In genomic region chr1:34984435-34985062, GRCh38 we compare ENCODE assay signal across 8 cellular contexts. TPM values are rescaled to one million over a fixed set of nuclear protein-coding genes. Genes with fewer than 3 reads are reported as not detected.
DNase-seq lines count a peak whose midpoint lies in the region; ATAC-seq, FAIRE-seq and TF ChIP-seq lines count a peak whose summit lies in the region.

No MANE protein-coding gene starts in this region.

- intact Hi-C loops in PC-9 (cut with micrococcal nuclease; ENCODE audit: unreplicated experiment), result loop anchor here (2.0 kb wide), 1 partner anchor 46 kb away; the partner anchor contains the start of gene ZMYM6
- intact Hi-C loops in HepG2 (cut with micrococcal nuclease; ENCODE audit: unreplicated experiment), result loop anchor here (5.0 kb wide), 1 partner anchor 48 kb away; the partner anchor contains the start of gene ZMYM6

- CTCF ChIA-PET in PC-9 (lab: Charles Lee), result interaction anchor here (0.6 to 0.7 kb wide), 2 partner anchors 240 to 576 kb away, joined by 3 to 8 read pairs; no protein-coding TSS in a partner anchor
- CTCF ChIA-PET in HepG2 (lab: Yijun Ruan, JAX; ENCODE audit: low intra/inter-chr PET ratio, low total read pairs), result no interaction called here

- POLR2A ChIA-PET in PC-9 (lab: Charles Lee; ENCODE audit: unreplicated experiment) (interaction anchor here (0.6 to 0.7 kb wide), 7 partner anchors 11 to 521 kb away, joined by 3 to 8 read pairs (median 4); no protein-coding TSS in a partner anchor), HepG2 (lab: Yijun Ruan, JAX) (interaction anchor here (1.1 to 3.2 kb wide), 8 partner anchors 9 to 209 kb away, joined by 3 to 15 read pairs (median 4); partner anchors contain the start of genes SFPQ, ZMYM1 and ZMYM6)

- H3K27ac Mint-ChIP-seq in HFFc6, result peak overlapping the region; percentile 98

- H3K4me1 Mint-ChIP-seq in HFFc6 (ENCODE audit: low read depth), result peaks cover 47% of the 10 kb centered on the region

- no peak for TF ChIP-seq POLR2A in HepG2 (IDR thresholded peaks at IDR 0.05; ENCODE audit: insufficient read depth in 1 of 2, low read depth in 2 of 2, low read length in 2 of 2)

- no peak for TF ChIP-seq RAD21 in HepG2 (CRISPR knock-in tag; IDR thresholded peaks at IDR 0.05)

- no peak for FAIRE-seq in HepG2 (lab: Jason Lieb, UNC)

- H3K27me3 Mint-ChIP-seq in HFFc6 (ENCODE audit: insufficient read depth), result no peaks in the 10 kb centered on the region; the same call in 1 of the 2 replicates

- H3K4me2 ChIP-seq in PC-9 (peak overlapping the region; percentile 94), HepG2 (ENCODE audit: low read depth, low read length) (peak overlapping the region; percentile 95)

- H2AFZ ChIP-seq in PC-9 (peak overlapping the region; percentile 95), HepG2 (ENCODE audit: low read length) (no peak overlapping the region)

- H3K9me3 ChIP-seq in PC-9 (ENCODE audit: insufficient read depth, low read depth) (no peaks in the 10 kb centered on the region), HepG2 (ENCODE audit: low read length) (no peaks in the 10 kb centered on the region), subcutaneous abdominal adipose tissue (ENCODE audit: control insufficient read depth in 5 of 5, low read length in 5 of 5) (no peaks in the 10 kb centered on the region)

- peaks cover 5% of the 10 kb centered on the region for H3K36me3 Mint-ChIP-seq in HFFc6 (ENCODE audit: low read depth)

- in situ Hi-C loops in HepG2 (cut with HindIII; ENCODE audit: extremely low pct_ligation_motif_present, low pct_unique_long_range_greater_than_20kb), result no loop called here

- no peaks in the 10 kb centered on the region for H3K9me3 Mint-ChIP-seq in HFFc6

- H3K27me3 ChIP-seq in PC-9 (ENCODE audit: insufficient read depth, low read depth), result no peaks in the 10 kb centered on the region
- H3K27me3 ChIP-seq in HepG2 (ENCODE audit: control insufficient read depth in 1 of 2, insufficient read depth in 2 of 2, low read length in 2 of 2), result no peaks in the 10 kb centered on the region
- H3K27me3 ChIP-seq in subcutaneous abdominal adipose tissue (ENCODE audit: control insufficient read depth in 5 of 5, insufficient read depth in 4 of 5, low read length in 5 of 5), result no peaks in the 10 kb centered on the region

- peak overlapping the region; percentile 98 for H3K4me3 Mint-ChIP-seq in HFFc6

- peak; percentile 18 for DNase-seq in NCI-H2227 treated with DMSO at 0.1 percent for 48 hours (lab: John Stamatoyannopoulos, UW)
- no peak for DNase-seq in NCI-H2227 (lab: John Stamatoyannopoulos, UW; ENCODE audit: unreplicated experiment)
- DNase-seq in HFFc6, result peak; percentile 16
- DNase-seq in PC-9, result peak in 1 of 2 experiments; percentile 16
- peak; percentile 48 for DNase-seq in choroid plexus epithelial cell (ENCODE audit: low read depth)
- no peak for DNase-seq in HepG2 (ENCODE audit: low spot score)

- H3K79me2 ChIP-seq in PC-9 (ENCODE audit: low read depth) (no peaks in the 10 kb centered on the region), HepG2 (ENCODE audit: insufficient read depth, low read length) (peaks cover 3% of the 10 kb centered on the region)

- H3K36me3 ChIP-seq in PC-9 (ENCODE audit: low read depth), result peaks cover 6% of the 10 kb centered on the region; the same call in 1 of the 2 replicates
- H3K36me3 ChIP-seq in HepG2 (replicated peaks in 1 of 2; ENCODE audit: control insufficient read depth in 1 of 2, insufficient read depth in 2 of 2, low read length in 2 of 2), result no peaks in the 10 kb centered on the region
- H3K36me3 ChIP-seq in subcutaneous abdominal adipose tissue (ENCODE audit: control insufficient read depth in 5 of 5, insufficient read depth in 5 of 5, low read length in 5 of 5), result peaks cover 5 to 15% (median 12%) of the 10 kb centered on the region in 5 donors

- H3K4me1 ChIP-seq in PC-9 (replicated peaks; ENCODE audit: insufficient read depth) (no peaks in the 10 kb centered on the region; the same call in 1 of the 2 replicates), HepG2 (ENCODE audit: insufficient read depth, low read length) (peaks cover 30% of the 10 kb centered on the region), subcutaneous abdominal adipose tissue (ENCODE audit: control insufficient read depth in 5 of 5, insufficient read depth in 5 of 5, low read length in 5 of 5) (peaks cover 9 to 27% (median 22%) of the 10 kb centered on the region in 5 donors)

- TF ChIP-seq EP300 in HepG2 (IDR thresholded peaks at IDR 0.05; ENCODE audit: low read depth in 2 of 2, low read length in 2 of 2), result no peak
- TF ChIP-seq EP300 in HepG2 (CRISPR knock-in tag; IDR thresholded peaks at IDR 0.05; ENCODE audit: borderline replicate concordance), result no peak

- no peaks in the 10 kb centered on the region for H3F3A ChIP-seq in PC-9 (ENCODE audit: insufficient read depth, low read depth)

- H3K9ac ChIP-seq in HepG2 (ENCODE audit: insufficient read depth, low read depth, low read length), result peak overlapping the region; percentile 73
- H3K9ac ChIP-seq in subcutaneous abdominal adipose tissue (ENCODE audit: low read length in 5 of 5), result peak overlapping the region; percentile 74 to 99 (median 89)

- BruUV-seq in PC-9 (replicated peaks; lab: Mats Ljungman, UMichigan), result no TSS peak
- TSS peak; percentile 54 for BruUV-seq in HepG2 (replicated peaks; lab: Mats Ljungman, UMichigan)

- no peaks in the 10 kb centered on the region for H4K20me1 ChIP-seq in PC-9 (ENCODE audit: insufficient read depth)
- no peaks in the 10 kb centered on the region for H4K20me1 ChIP-seq in HepG2 (ENCODE audit: insufficient read depth, low read length)

- ATAC-seq in HepG2, result peak; percentile 62
- ATAC-seq in HG03159 (IDR thresholded peaks at IDR 0.05; ENCODE audit: unreplicated experiment), result no peak

- no peak overlapping the region for H3K27ac ChIP-seq in PC-9
- H3K27ac ChIP-seq in HepG2 (ENCODE audit: extremely low read length, insufficient read depth, low read length), result peak overlapping the region; percentile 34
- H3K27ac ChIP-seq in subcutaneous abdominal adipose tissue (ENCODE audit: low read depth, low read length), result peak overlapping the region; percentile 92

- 0% methylated on average over 7 of the region's 14 CpGs for WGBS in HepG2 (ENCODE audit: low lambda C conversion rate)

- H3K9me2 ChIP-seq in PC-9 (ENCODE audit: insufficient read depth), result no peaks in the 10 kb centered on the region

- peak overlapping the region; percentile 71 for H3K4me3 ChIP-seq in PC-9
- H3K4me3 ChIP-seq in choroid plexus epithelial cell (ENCODE audit: low read depth, low read length), result peak overlapping the region; percentile 78
- H3K4me3 ChIP-seq in HepG2 (replicated peaks in 1 of 3; ENCODE audit: insufficient read depth in 1 of 3, low read depth in 2 of 3, low read length in 3 of 3), result peak overlapping the region; percentile 75 to 87 (median 82)
- peak overlapping the region; percentile 72 to 95 (median 89) for H3K4me3 ChIP-seq in subcutaneous abdominal adipose tissue (ENCODE audit: low read depth in 1 of 5, low read length in 5 of 5)

- TF ChIP-seq CTCF in HFFc6 (IDR thresholded peaks at IDR 0.05) (no peak), PC-9 (conservative IDR thresholded peaks at IDR 0.05) (no peak), choroid plexus epithelial cell (conservative IDR thresholded peaks at IDR 0.05; ENCODE audit: low read depth, low read length) (no peak), HepG2 (CRISPR knock-in tag; IDR thresholded peaks at IDR 0.05) (no peak)

RNA-seq across cellular contexts. Expression of gene TMEM35B, which starts 0.6 kb away (rescaled TPM):
- total RNA-seq in HFFc6 (2021; fragmentation: NEBNext Ultra II Directional; extraction: Animal tissue kit (Norgen Biotek cat#: 25700)), result 10 to 100 TPM; 20.3 to 27.7 (median 20.8) TPM
- total RNA-seq in PC-9 (2021), result 39.8 and 41.7 TPM in 2 replicates
- 4.5 and 11.5 TPM in 2 replicates for total RNA-seq in HepG2 (2016; rRNA removed; fragmentation: Illumina TruSeq; extraction: Trizol)
- 2.0 and 3.1 TPM in 2 replicates for total RNA-seq in HepG2 (2016; cell fraction: cytosol; rRNA removed; fragmentation: Illumina TruSeq; extraction: Trizol; ENCODE audit: low read depth)
- 6.1 and 11.1 TPM in 2 replicates for total RNA-seq in HepG2 (2016; cell fraction: insoluble cytoplasmic fraction; rRNA removed; fragmentation: Illumina TruSeq; extraction: Trizol)
- 3.0 and 3.3 TPM in 2 replicates for total RNA-seq in HepG2 (2016; cell fraction: membrane; rRNA removed; fragmentation: Illumina TruSeq; extraction: Trizol)
- 12.0 and 13.3 TPM in 2 replicates for total RNA-seq in HepG2 (2016; cell fraction: nucleus; rRNA removed; fragmentation: Illumina TruSeq; extraction: Trizol)
- 23.3 and 26.0 TPM in 2 replicates for polyA plus RNA-seq in HepG2 (2011; rRNA removed)
- 21.2 and 28.1 TPM in 2 replicates for polyA plus RNA-seq in HepG2 (2011; cell fraction: cytosol; rRNA removed)
- polyA plus RNA-seq in HepG2 (2011; cell fraction: nucleus; rRNA removed), result 4.7 and 5.7 TPM in 2 replicates
- 12.2 and 14.7 TPM in 2 replicates for polyA plus RNA-seq in HepG2 (2012)
- 2.8 TPM in 2 replicates for polyA plus RNA-seq in HepG2 (2016; cell fraction: cytosol; fragmentation: Illumina TruSeq; extraction: Trizol; ENCODE audit: low read depth)
- 6.6 and 6.7 TPM in 2 replicates for polyA plus RNA-seq in HepG2 (2016; cell fraction: insoluble cytoplasmic fraction; fragmentation: Illumina TruSeq; extraction: Trizol; ENCODE audit: low read depth)
- polyA plus RNA-seq in HepG2 (2016; cell fraction: membrane; fragmentation: Illumina TruSeq; extraction: Trizol; ENCODE audit: low read depth), result 3.2 and 3.3 TPM in 2 replicates
- 22.1 and 24.6 TPM in 2 replicates for polyA plus RNA-seq in HepG2 (2016; cell fraction: nucleus; fragmentation: Illumina TruSeq; extraction: Trizol; ENCODE audit: insufficient read depth, low read depth)
- polyA minus RNA-seq in HepG2 (2011; rRNA and poly(A)+ RNA removed; ENCODE audit: low replicate concordance), result 16.7 and 19.9 TPM in 2 replicates
- polyA minus RNA-seq in HepG2 (2011; cell fraction: cytosol; rRNA and poly(A)+ RNA removed), result 3.9 and 4.2 TPM in 2 replicates
- 2.2 and 4.2 TPM in 2 replicates for polyA minus RNA-seq in HepG2 (2011; cell fraction: nucleus; rRNA and poly(A)+ RNA removed)

RNA-seq across cellular contexts. Expression of gene ZMYM6, which starts 47.2 kb away (rescaled TPM):
- total RNA-seq in HFFc6 (2021; fragmentation: NEBNext Ultra II Directional; extraction: Animal tissue kit (Norgen Biotek cat#: 25700)), result 10 to 100 TPM; 15.4 to 18.8 (median 16.7) TPM
- 17.2 and 18.8 TPM in 2 replicates for total RNA-seq in PC-9 (2021)
- 8.5 and 10.3 TPM in 2 replicates for total RNA-seq in HepG2 (2016; rRNA removed; fragmentation: Illumina TruSeq; extraction: Trizol)
- total RNA-seq in HepG2 (2016; cell fraction: cytosol; rRNA removed; fragmentation: Illumina TruSeq; extraction: Trizol; ENCODE audit: low read depth), result 2.2 and 2.5 TPM in 2 replicates
- total RNA-seq in HepG2 (2016; cell fraction: insoluble cytoplasmic fraction; rRNA removed; fragmentation: Illumina TruSeq; extraction: Trizol), result 9.8 TPM in 2 replicates
- 5.7 and 6.8 TPM in 2 replicates for total RNA-seq in HepG2 (2016; cell fraction: membrane; rRNA removed; fragmentation: Illumina TruSeq; extraction: Trizol)
- 13.6 and 17.6 TPM in 2 replicates for total RNA-seq in HepG2 (2016; cell fraction: nucleus; rRNA removed; fragmentation: Illumina TruSeq; extraction: Trizol)
- 9.4 and 10.2 TPM in 2 replicates for polyA plus RNA-seq in HepG2 (2011; rRNA removed)
- 2.0 and 2.9 TPM in 2 replicates for polyA plus RNA-seq in HepG2 (2011; cell fraction: cytosol; rRNA removed)
- 18.1 and 19.2 TPM in 2 replicates for polyA plus RNA-seq in HepG2 (2011; cell fraction: nucleus; rRNA removed)
- polyA plus RNA-seq in HepG2 (2012), result 5.6 and 7.6 TPM in 2 replicates
- polyA plus RNA-seq in HepG2 (2016; cell fraction: cytosol; fragmentation: Illumina TruSeq; extraction: Trizol; ENCODE audit: low read depth), result 0.80 and 0.97 TPM in 2 replicates
- 9.6 and 11.3 TPM in 2 replicates for polyA plus RNA-seq in HepG2 (2016; cell fraction: insoluble cytoplasmic fraction; fragmentation: Illumina TruSeq; extraction: Trizol; ENCODE audit: low read depth)
- polyA plus RNA-seq in HepG2 (2016; cell fraction: membrane; fragmentation: Illumina TruSeq; extraction: Trizol; ENCODE audit: low read depth), result 2.5 and 2.9 TPM in 2 replicates
- polyA plus RNA-seq in HepG2 (2016; cell fraction: nucleus; fragmentation: Illumina TruSeq; extraction: Trizol; ENCODE audit: insufficient read depth, low read depth), result 19.8 and 21.8 TPM in 2 replicates
- polyA minus RNA-seq in HepG2 (2011; rRNA and poly(A)+ RNA removed; ENCODE audit: low replicate concordance), result 23.2 and 29.3 TPM in 2 replicates
- 1.6 and 3.4 TPM in 2 replicates for polyA minus RNA-seq in HepG2 (2011; cell fraction: cytosol; rRNA and poly(A)+ RNA removed)
- 33.5 and 37.8 TPM in 2 replicates for polyA minus RNA-seq in HepG2 (2011; cell fraction: nucleus; rRNA and poly(A)+ RNA removed)

RNA-seq across cellular contexts. Expression of gene DLGAP3, which starts 55.1 kb away (rescaled TPM):
- under 1 TPM in 1 of 6 experiments, not detected in 5; 0.07 TPM for total RNA-seq in HFFc6 (2021; fragmentation: NEBNext Ultra II Directional; extraction: Animal tissue kit (Norgen Biotek cat#: 25700))
- total RNA-seq in PC-9 (2021) (not detected in 2 replicates), HepG2 (2016; rRNA removed; fragmentation: Illumina TruSeq; extraction: Trizol) (0.04 and 0.06 TPM in 2 replicates)
- total RNA-seq in HepG2 (2016; cell fraction: cytosol; rRNA removed; fragmentation: Illumina TruSeq; extraction: Trizol; ENCODE audit: low read depth), result not detected in 2 replicates
- total RNA-seq in HepG2 (2016; cell fraction: insoluble cytoplasmic fraction; rRNA removed; fragmentation: Illumina TruSeq; extraction: Trizol), result 0.04 TPM in 1 of 2 replicates, not detected in the other
- total RNA-seq in HepG2 (2016; cell fraction: membrane; rRNA removed; fragmentation: Illumina TruSeq; extraction: Trizol), result 0.03 and 0.07 TPM in 2 replicates
- total RNA-seq in HepG2 (2016; cell fraction: nucleus; rRNA removed; fragmentation: Illumina TruSeq; extraction: Trizol), result not detected in 2 replicates
- 0.03 and 0.12 TPM in 2 replicates for polyA plus RNA-seq in HepG2 (2011; rRNA removed)
- 0.03 TPM in 2 replicates for polyA plus RNA-seq in HepG2 (2011; cell fraction: cytosol; rRNA removed)
- polyA plus RNA-seq in HepG2 (2011; cell fraction: nucleus; rRNA removed), result 0.11 and 0.14 TPM in 2 replicates
- polyA plus RNA-seq in HepG2 (2012), result 0.04 TPM in 1 of 2 replicates, not detected in the other
- 0.28 TPM in 1 of 2 replicates, not detected in the other for polyA plus RNA-seq in HepG2 (2016; cell fraction: cytosol; fragmentation: Illumina TruSeq; extraction: Trizol; ENCODE audit: low read depth)
- 0.05 and 0.10 TPM in 2 replicates for polyA plus RNA-seq in HepG2 (2016; cell fraction: insoluble cytoplasmic fraction; fragmentation: Illumina TruSeq; extraction: Trizol; ENCODE audit: low read depth)
- polyA plus RNA-seq in HepG2 (2016; cell fraction: membrane; fragmentation: Illumina TruSeq; extraction: Trizol; ENCODE audit: low read depth), result 0.07 TPM in 1 of 2 replicates, not detected in the other
- polyA plus RNA-seq in HepG2 (2016; cell fraction: nucleus; fragmentation: Illumina TruSeq; extraction: Trizol; ENCODE audit: insufficient read depth, low read depth), result 0.95 TPM in 1 of 2 replicates, not detected in the other
- 0.30 TPM in 1 of 2 replicates, not detected in the other for polyA minus RNA-seq in HepG2 (2011; rRNA and poly(A)+ RNA removed; ENCODE audit: low replicate concordance)
- not detected in 2 replicates for polyA minus RNA-seq in HepG2 (2011; cell fraction: cytosol; rRNA and poly(A)+ RNA removed)
- 0.12 TPM in 1 of 2 replicates, not detected in the other for polyA minus RNA-seq in HepG2 (2011; cell fraction: nucleus; rRNA and poly(A)+ RNA removed)

Comparison
In these comparisons a context has a peak if more than half of its experiments do, and no peak if none do; other contexts are left out.
1. DNase-seq: peak in NCI-H2227 treated with DMSO at 0.1 percent for 48 hours (single experiment), HFFc6 (single experiment) and choroid plexus epithelial cell (single experiment); none in NCI-H2227 (single experiment) and HepG2 (single experiment).
2. Peak in every context shown above with its lines, with median percentiles within 50 percentile points of each other: H3K4me3 ChIP-seq.